Comparison of ENCODE assay signal across 16 cellular contexts in the genomic region with DNA sequence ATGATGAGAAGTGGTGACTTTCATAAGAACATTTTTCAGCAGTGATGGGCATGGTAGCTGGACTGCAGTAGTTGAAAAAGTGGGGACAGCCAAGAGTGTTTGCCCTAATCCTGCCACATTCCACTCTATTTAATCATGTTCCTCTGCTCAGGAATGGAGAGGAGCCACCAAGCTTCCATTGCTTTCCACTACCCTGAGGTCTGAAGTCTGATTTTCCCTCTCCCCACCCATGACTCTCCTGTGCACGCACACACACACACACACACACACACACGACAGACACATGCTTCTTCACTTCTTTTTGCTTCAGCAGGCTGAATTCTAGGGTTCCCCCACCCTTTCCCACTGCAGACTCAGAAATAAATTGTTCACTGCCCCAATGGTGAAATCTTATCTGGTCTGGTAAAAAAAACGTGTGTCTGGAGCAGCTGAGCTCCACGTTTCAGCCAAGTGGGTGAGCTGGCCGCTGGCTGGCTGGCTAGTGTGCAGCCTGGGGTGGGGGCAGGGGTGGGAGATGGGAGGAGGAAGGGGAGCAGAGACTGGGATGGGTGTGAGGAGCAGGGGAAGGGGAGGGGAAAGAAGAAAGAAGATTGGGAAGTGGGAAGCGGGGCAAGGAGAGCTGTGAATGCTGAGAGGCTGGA.
DNase-seq lines count a peak whose midpoint lies in the region; ATAC-seq lines count a peak whose summit lies in the region.
"Had no signal": no experiment of that assay in that cellular context is flagged by ENCODE, and none has a peak within 500 bp of the region (broad histone marks: within the 10 kb centered on the region; RNA-seq: fewer than 3 reads in every experiment).

No MANE protein-coding gene starts in this region.

- no peaks in the 10 kb centered on the region for H3K9me3 ChIP-seq in adipocyte (ENCODE audit: control insufficient read depth, low read length)

- peak; percentile 63 to 82 for ATAC-seq in left cardiac atrium
- no peak for ATAC-seq in HG03457 (IDR thresholded peaks at IDR 0.05; ENCODE audit: unreplicated experiment)
- ATAC-seq in HG02678 (IDR thresholded peaks at IDR 0.05; ENCODE audit: unreplicated experiment): no peak
- ATAC-seq: naive thymus-derived CD8-positive, alpha-beta T cell had no signal

- H3K9ac ChIP-seq in adipocyte (ENCODE audit: low read length): peak overlapping the region; percentile 76

- H3K4me1 ChIP-seq in adipocyte (ENCODE audit: control insufficient read depth, insufficient read depth, low read length): peaks cover 41% of the 10 kb centered on the region

- H3K36me3 ChIP-seq in adipocyte (ENCODE audit: control insufficient read depth, insufficient read depth, low read length, severe bottlenecking): no peaks in the 10 kb centered on the region

- intact Hi-C loops in left cardiac atrium (cut with DNase I): no loop called here

- H3K27me3 ChIP-seq in adipocyte (replicated peaks; ENCODE audit: control insufficient read depth, insufficient read depth, low read length): peaks cover 13% of the 10 kb centered on the region

- H3K4me3 ChIP-seq in adipocyte (ENCODE audit: low read length): no peak overlapping the region

- DNase-seq in HCEC 1CT: peak; percentile 50
- peak; percentile 50 for DNase-seq in adipocyte (ENCODE audit: low read depth)
- no peak for DNase-seq in left cardiac atrium
- peak; percentile 45 for DNase-seq in stromal cell of bone marrow (ENCODE audit: low read depth)
- no peak for DNase-seq in ecto neural progenitor cell (ENCODE audit: low spot score)
- no peak for DNase-seq in NCI-H510A treated with DMSO at 0.1 percent for 48 hours (lab: John Stamatoyannopoulos, UW)
- DNase-seq: activated B cell treated with CpG ODN at 0.5 μM for 24 hours; activated naive CD8-positive, alpha-beta T cell treated with anti-CD3 and anti-CD28 coated beads for 36 hours; CD4-positive, CD25-positive, alpha-beta regulatory T cell; GF-D8; kidney; naive thymus-derived CD8-positive, alpha-beta T cell; NCI-H2107; SW 1271 had no signal

Comparison
In these comparisons a context has a peak if more than half of its experiments do, and no peak if none do; other contexts are left out.
1. DNase-seq: peak in HCEC 1CT (single experiment), adipocyte (single experiment) and stromal cell of bone marrow (single experiment); none in left cardiac atrium (single experiment), ecto neural progenitor cell (single experiment) and NCI-H510A treated with DMSO at 0.1 percent for 48 hours (single experiment).
2. ATAC-seq: peak in left cardiac atrium (2 of 2); none in HG03457 (single experiment) and HG02678 (single experiment).